Comparison of ENCODE assay signal across 8 cellular contexts in the genomic region with DNA sequence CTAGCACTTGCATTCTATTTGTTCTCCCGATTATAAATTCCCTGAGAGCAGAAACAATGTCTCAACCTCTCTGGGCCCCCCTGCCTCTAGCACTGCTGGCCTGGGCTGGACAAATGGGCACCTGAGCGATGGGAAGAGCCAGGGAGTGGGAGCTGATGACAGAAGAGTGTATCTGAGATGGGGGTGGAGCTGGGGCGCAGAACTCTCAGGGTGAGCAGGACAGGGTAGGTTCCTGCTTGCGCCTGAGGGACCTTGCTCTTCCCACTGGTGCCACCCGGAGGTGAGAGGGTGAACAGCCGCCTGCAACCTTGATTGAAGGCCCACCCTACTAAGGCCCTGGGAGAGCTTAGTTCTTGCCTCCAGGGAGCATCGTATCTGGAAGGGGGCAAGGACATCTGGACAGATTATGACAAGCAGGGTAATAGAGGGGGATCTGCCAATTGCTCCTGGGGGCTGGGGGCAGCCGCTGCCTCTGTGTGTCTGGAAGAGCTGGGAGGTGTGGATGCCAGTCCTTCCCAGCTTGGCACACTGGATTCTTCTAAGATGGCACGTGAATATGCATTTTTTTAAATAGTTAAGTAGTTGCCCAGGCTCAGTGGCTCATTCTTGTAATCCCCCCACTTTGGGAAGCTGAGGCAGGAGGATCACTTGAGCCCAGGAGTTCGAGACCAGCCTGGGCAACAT. TPM values are rescaled to one million over a fixed set of nuclear protein-coding genes. Genes with fewer than 3 reads are reported as not detected.
A peak's percentile ranks its signal among the peaks of the same experiment; 100 is the strongest.
DNase-seq lines count a peak whose midpoint lies in the region; ATAC-seq, FAIRE-seq and TF ChIP-seq lines count a peak whose summit lies in the region.

No MANE protein-coding gene starts in this region.

- peak; percentile 75 for TF ChIP-seq CTCF in A673 (conservative IDR thresholded peaks at IDR 0.05; ENCODE audit: low read depth, low read length)
- TF ChIP-seq CTCF in choroid plexus epithelial cell (conservative IDR thresholded peaks at IDR 0.05; ENCODE audit: low read depth, low read length), result peak; percentile 89
- peak; percentile 83 for TF ChIP-seq CTCF in HepG2 (CRISPR knock-in tag; IDR thresholded peaks at IDR 0.05)

- WGBS in HepG2 (ENCODE audit: low lambda C conversion rate), result 84% methylated on average over 7 of the region's 10 CpGs

- CTCF ChIA-PET in A673 (lab: Charles Lee), result interaction anchor here (0.8 to 1.8 kb wide), 4 partner anchors 149 to 189 kb away, joined by 3 to 7 read pairs (median 5); no protein-coding TSS in a partner anchor
- CTCF ChIA-PET in HepG2 (lab: Yijun Ruan, JAX; ENCODE audit: low intra/inter-chr PET ratio, low total read pairs), result interaction anchor here (2.6 kb wide), 1 partner anchor 149 kb away, joined by 9 read pairs; no protein-coding TSS in a partner anchor

- H3K9me3 ChIP-seq in A673 (ENCODE audit: low read depth, low read length, poor library complexity, severe bottlenecking) (no peaks in the 10 kb centered on the region), HepG2 (ENCODE audit: low read length) (no peaks in the 10 kb centered on the region)

- no peak overlapping the region for H3K9ac ChIP-seq in HepG2 (ENCODE audit: insufficient read depth, low read depth, low read length)

- no peak; a peak in 1 of 4 replicates for TF ChIP-seq EP300 in HepG2 (IDR thresholded peaks at IDR 0.05; ENCODE audit: low read depth in 2 of 2, low read length in 2 of 2)
- no peak for TF ChIP-seq EP300 in HepG2 (CRISPR knock-in tag; IDR thresholded peaks at IDR 0.05; ENCODE audit: borderline replicate concordance)

- no peaks in the 10 kb centered on the region for H3K4me1 ChIP-seq in A673 (ENCODE audit: insufficient read depth, low read length, poor library complexity, severe bottlenecking)
- H3K4me1 ChIP-seq in HepG2 (ENCODE audit: insufficient read depth, low read length), result no peaks in the 10 kb centered on the region

- peaks cover 3% of the 10 kb centered on the region; the same call in 1 of the 2 replicates for H4K20me1 ChIP-seq in HepG2 (ENCODE audit: insufficient read depth, low read length)

- H3K36me3 ChIP-seq in A673 (ENCODE audit: insufficient read depth, low read length, poor library complexity, severe bottlenecking), result peaks cover 6% of the 10 kb centered on the region
- peaks cover 41 to 66% of the 10 kb centered on the region in 2 experiments for H3K36me3 ChIP-seq in HepG2 (replicated peaks in 1 of 2; ENCODE audit: control insufficient read depth in 1 of 2, insufficient read depth in 2 of 2, low read length in 2 of 2)

- peak; percentile 61 for TF ChIP-seq RAD21 in HepG2 (CRISPR knock-in tag; IDR thresholded peaks at IDR 0.05)

- H3K27me3 ChIP-seq in A673 (replicated peaks; ENCODE audit: insufficient read depth, low read depth, low read length, poor library complexity) (no peaks in the 10 kb centered on the region), HepG2 (ENCODE audit: control insufficient read depth in 1 of 2, insufficient read depth in 2 of 2, low read length in 2 of 2) (no peaks in the 10 kb centered on the region)

- intact Hi-C loops in A673 (cut with micrococcal nuclease; ENCODE audit: unreplicated experiment) (loop anchor here (5.0 kb wide), 1 partner anchor 147 kb away; no protein-coding TSS in a partner anchor), HepG2 (cut with micrococcal nuclease; ENCODE audit: unreplicated experiment) (loop anchor here (2.0 to 5.0 kb wide), 2 partner anchors 72 to 147 kb away; no protein-coding TSS in a partner anchor)

- DNase-seq in A673 (ENCODE audit: low spot score) (peak; percentile 72), GM04504 (ENCODE audit: low read depth) (peak; percentile 31), LHCN-M2 (ENCODE audit: low read depth) (peak; percentile 90), choroid plexus epithelial cell (ENCODE audit: low read depth) (peak; percentile 82), HepG2 (ENCODE audit: low spot score) (peak; percentile 55)
- peak; percentile 10 to 16 for DNase-seq in stimulated activated CD8-positive, alpha-beta memory T cell treated with anti-CD3 and anti-CD28 coated beads, Interleukin-15, amount 100 ng/mL, for 48 hours (ENCODE audit: low read depth in 2 of 2)
- no peak for DNase-seq in activated effector memory CD4-positive, alpha-beta T cell treated with Interleukin-2 at 50 U/mL for 16 hours

- H3K27ac ChIP-seq in A673 (ENCODE audit: low read depth, low read length, poor library complexity, severe bottlenecking) (no peak overlapping the region), HepG2 (ENCODE audit: extremely low read length, insufficient read depth, low read length) (no peak overlapping the region)

- H3K4me3 ChIP-seq in A673 (ENCODE audit: low read depth, low read length, poor library complexity, severe bottlenecking) (no peak overlapping the region), choroid plexus epithelial cell (ENCODE audit: low read depth, low read length) (no peak overlapping the region), HepG2 (replicated peaks in 1 of 3; ENCODE audit: insufficient read depth in 1 of 3, low read depth in 2 of 3, low read length in 3 of 3) (no peak overlapping the region)

- no peak overlapping the region for H3K4me2 ChIP-seq in HepG2 (ENCODE audit: low read depth, low read length)

- peak; percentile 71 for FAIRE-seq in HepG2 (lab: Jason Lieb, UNC)

- BruUV-seq in A673 (replicated peaks; lab: Mats Ljungman, UMichigan) (no TSS peak), HepG2 (replicated peaks; lab: Mats Ljungman, UMichigan) (no TSS peak)

- peak; percentile 97 for ATAC-seq in SK-N-SH treated with all-trans-retinoic acid at 6 μM for 48 hours
- ATAC-seq in HepG2, result peak; percentile 93

- in situ Hi-C loops in HepG2 (cut with HindIII; ENCODE audit: extremely low pct_ligation_motif_present, low pct_unique_long_range_greater_than_20kb), result loop anchor here (10.0 kb wide), 1 partner anchor 149 kb away; no protein-coding TSS in a partner anchor

- POLR2A ChIA-PET in A673 (lab: Charles Lee; ENCODE audit: low non-redundant PET) (interaction anchor here (1.0 kb wide), 1 partner anchor 48 kb away, joined by 3 read pairs; no protein-coding TSS in a partner anchor), HepG2 (lab: Yijun Ruan, JAX) (interaction anchor here (1.0 kb wide), 1 partner anchor 149 kb away, joined by 4 read pairs; no protein-coding TSS in a partner anchor)

- H3K79me2 ChIP-seq in HepG2 (ENCODE audit: insufficient read depth, low read length), result no peaks in the 10 kb centered on the region

- no peak for TF ChIP-seq POLR2A in HepG2 (IDR thresholded peaks at IDR 0.05; ENCODE audit: insufficient read depth in 1 of 2, low read depth in 2 of 2, low read length in 2 of 2)

- H2AFZ ChIP-seq in HepG2 (ENCODE audit: low read length), result no peak overlapping the region

TF ChIP-seq in SK-N-SH treated with all-trans-retinoic acid at 6 μM for 48 hours, 23 proteins besides CTCF, POLR2A, EP300 and RAD21:
- TF ChIP-seq ARNTL (CRISPR knock-in tag; IDR thresholded peaks at IDR 0.05; ENCODE audit: borderline replicate concordance, low read depth) (no peak), ZNF70 (CRISPR knock-in tag; IDR thresholded peaks at IDR 0.05) (peak; percentile 30; the same call in 1 of the 2 replicates)

RNA-seq across cellular contexts. Expression of a gene that starts 43.0 kb away (rescaled TPM):
- total RNA-seq in A673 (2021), result 35.5 and 41.9 TPM in 2 replicates
- total RNA-seq in LHCN-M2 (2014; rRNA removed), result 19.9 and 28.7 TPM in 2 replicates
- polyA plus RNA-seq in LHCN-M2 (2012), result 32.1 TPM
- total RNA-seq in HepG2 (2016; rRNA removed; fragmentation: Illumina TruSeq; extraction: Trizol), result 11.6 and 18.1 TPM in 2 replicates
- total RNA-seq in HepG2 (2016; cell fraction: cytosol; rRNA removed; fragmentation: Illumina TruSeq; extraction: Trizol; ENCODE audit: low read depth), result 2.5 and 3.1 TPM in 2 replicates
- total RNA-seq in HepG2 (2016; cell fraction: insoluble cytoplasmic fraction; rRNA removed; fragmentation: Illumina TruSeq; extraction: Trizol), result 9.6 and 21.5 TPM in 2 replicates
- total RNA-seq in HepG2 (2016; cell fraction: membrane; rRNA removed; fragmentation: Illumina TruSeq; extraction: Trizol), result 4.4 and 4.6 TPM in 2 replicates
- total RNA-seq in HepG2 (2016; cell fraction: nucleus; rRNA removed; fragmentation: Illumina TruSeq; extraction: Trizol), result 16.9 and 19.5 TPM in 2 replicates
- polyA plus RNA-seq in HepG2 (2011; rRNA removed), result 42.3 and 58.2 TPM in 2 replicates
- polyA plus RNA-seq in HepG2 (2011; cell fraction: cytosol; rRNA removed), result 38.6 and 41.6 TPM in 2 replicates
- 55.3 and 55.7 TPM in 2 replicates for polyA plus RNA-seq in HepG2 (2011; cell fraction: nucleus; rRNA removed)
- polyA plus RNA-seq in HepG2 (2012), result 27.2 and 58.7 TPM in 2 replicates
- polyA plus RNA-seq in HepG2 (2016; cell fraction: cytosol; fragmentation: Illumina TruSeq; extraction: Trizol; ENCODE audit: low read depth), result 2.2 and 3.0 TPM in 2 replicates
- 9.6 and 13.8 TPM in 2 replicates for polyA plus RNA-seq in HepG2 (2016; cell fraction: insoluble cytoplasmic fraction; fragmentation: Illumina TruSeq; extraction: Trizol; ENCODE audit: low read depth)
- 4.1 TPM in 2 replicates for polyA plus RNA-seq in HepG2 (2016; cell fraction: membrane; fragmentation: Illumina TruSeq; extraction: Trizol; ENCODE audit: low read depth)
- polyA plus RNA-seq in HepG2 (2016; cell fraction: nucleus; fragmentation: Illumina TruSeq; extraction: Trizol; ENCODE audit: insufficient read depth, low read depth), result 31.0 and 34.1 TPM in 2 replicates
- polyA minus RNA-seq in HepG2 (2011; rRNA and poly(A)+ RNA removed; ENCODE audit: low replicate concordance), result 9.4 and 96.3 TPM in 2 replicates
- polyA minus RNA-seq in HepG2 (2011; cell fraction: cytosol; rRNA and poly(A)+ RNA removed), result 25.1 and 32.3 TPM in 2 replicates
- polyA minus RNA-seq in HepG2 (2011; cell fraction: nucleus; rRNA and poly(A)+ RNA removed), result 27.2 and 29.7 TPM in 2 replicates
